ENCODE assay signal across 35 cellular contexts in genomic region chr13:94726425-94726824, GRCh38. TPM values are rescaled to one million over a fixed set of nuclear protein-coding genes. Genes with fewer than 3 reads are reported as not detected.
"Had no signal": no experiment of that assay in that cellular context is flagged by ENCODE, and none has a peak within 500 bp of the region (broad histone marks: within the 10 kb centered on the region; RNA-seq: fewer than 3 reads in every experiment).

No MANE protein-coding gene starts in this region.

- H3K9ac ChIP-seq: neural progenitor cell, parathyroid adenoma had no signal

- H2AFZ ChIP-seq: neural progenitor cell, parathyroid adenoma had no signal

- H3K36me3 Mint-ChIP-seq: natural killer cell; neural progenitor cell; stimulated activated naive B cell treated with anti-CD40 and anti-IgM and Interleukin-4, amounts not matched to agents 10 μg/mL and 1 μg/mL and 100 μg/mL, for 72 hours had no signal

- H3K4me3 ChIP-seq: neural progenitor cell, ovary, psoas muscle, skin epidermis, smooth muscle cell, spleen, stomach, thoracic aorta, thyroid gland, tibial nerve, upper lobe of left lung, vagina had no signal

- H3K9me3 ChIP-seq: psoas muscle, thoracic aorta, thyroid gland, vagina had no signal

- DNase-seq: naive thymus-derived CD4-positive, alpha-beta T cell; natural killer cell; occipital lobe; ovary; posterior cingulate gyrus; psoas muscle; right cardiac atrium; spleen; stimulated activated CD4-positive, alpha-beta T cell treated with anti-CD3 and anti-CD28 coated beads, Interleukin-12 subunit alpha, Interleukin-12 subunit beta, amount 100 ng/mL, for 4 hours; stimulated activated CD4-positive, alpha-beta T cell treated with anti-CD3 and anti-CD28 coated beads, Interleukin-1b, Interleukin-23, amount 100 ng/mL, for 48 hours; stimulated activated CD4-positive, alpha-beta T cell treated with anti-CD3 and anti-CD28 coated beads, Interleukin-4, amount 100 ng/mL, for 1 hour; stimulated activated CD4-positive, alpha-beta T cell treated with anti-CD3 and anti-CD28 coated beads, Interleukin-4, amount 100 ng/mL, for 4 hours; stimulated activated CD8-positive, alpha-beta memory T cell treated with anti-CD3 and anti-CD28 coated beads, Interleukin-4, amount 100 ng/mL, for 48 hours; stimulated activated naive B cell treated with anti-CD40 and anti-IgM and Interleukin-4, amounts not matched to agents 10 μg/mL and 1 μg/mL and 100 μg/mL, for 72 hours; stimulated activated naive CD4-positive, alpha-beta T cell treated with Interleukin-2 at 50 U/mL for 16 hours; stomach; thyroid gland; trophoblast cell; upper lobe of left lung had no signal

- H3K27ac ChIP-seq: neural progenitor cell, ovary, parathyroid adenoma, psoas muscle, skin epidermis, spleen, stomach, thoracic aorta, thyroid gland, tibial nerve, upper lobe of left lung, vagina had no signal

- FAIRE-seq: urothelium cell line had no signal

- ATAC-seq: naive thymus-derived CD4-positive, alpha-beta T cell; natural killer cell; psoas muscle; right cardiac atrium; sciatic nerve; stimulated activated naive B cell treated with anti-CD40 and anti-IgM and Interleukin-4, amounts not matched to agents 10 μg/mL and 1 μg/mL and 100 μg/mL, for 72 hours had no signal

- H3K4me2 ChIP-seq: neural progenitor cell, smooth muscle cell had no signal

- H3K4me1 ChIP-seq: parathyroid adenoma, psoas muscle, spleen, thyroid gland, tibial nerve, upper lobe of left lung, vagina had no signal

- H3K27me3 Mint-ChIP-seq: progenitor cell of endocrine pancreas had no signal

- H3K4me1 Mint-ChIP-seq: naive thymus-derived CD4-positive, alpha-beta T cell; natural killer cell; nephron; stimulated activated naive B cell treated with anti-CD40 and anti-IgM and Interleukin-4, amounts not matched to agents 10 μg/mL and 1 μg/mL and 100 μg/mL, for 72 hours had no signal

- H3K27me3 ChIP-seq: neural progenitor cell, ovary, thyroid gland, tibial nerve, upper lobe of left lung, vagina had no signal

- H3K27ac Mint-ChIP-seq: naive thymus-derived CD4-positive, alpha-beta T cell; natural killer cell; nephron; neural progenitor cell; progenitor cell of endocrine pancreas; stimulated activated naive B cell treated with anti-CD40 and anti-IgM and Interleukin-4, amounts not matched to agents 10 μg/mL and 1 μg/mL and 100 μg/mL, for 72 hours; stimulated activated naive CD8-positive, alpha-beta T cell treated with anti-CD3 and anti-CD28 coated beads, Interleukin-15, Interleukin-2, amounts not matched to agents 100 ng/mL and 50 ng/mL, for 24 hours had no signal

- H3K36me3 ChIP-seq: neural progenitor cell, ovary, spleen, stomach, thoracic aorta, thyroid gland, tibial nerve, upper lobe of left lung, vagina had no signal

- H3K79me2 ChIP-seq: parathyroid adenoma had no signal

- H3K4me3 Mint-ChIP-seq: naive thymus-derived CD4-positive, alpha-beta T cell; natural killer cell; nephron; neural progenitor cell; stimulated activated naive B cell treated with anti-CD40 and anti-IgM and Interleukin-4, amounts not matched to agents 10 μg/mL and 1 μg/mL and 100 μg/mL, for 72 hours; stimulated activated naive CD8-positive, alpha-beta T cell treated with anti-CD3 and anti-CD28 coated beads, Interleukin-15, Interleukin-2, amounts not matched to agents 100 ng/mL and 50 ng/mL, for 24 hours had no signal

RNA-seq across cellular contexts. Expression of gene SOX21, which starts 14.1 kb away (rescaled TPM):
- total RNA-seq: naive thymus-derived CD4-positive, alpha-beta T cell; natural killer cell; osteoblast; ovary; psoas muscle; renal cortical epithelial cell; right cardiac atrium; sciatic nerve; smooth muscle cell; spleen; subcutaneous adipose tissue; tibial nerve; ureter had no signal
- polyA plus RNA-seq: naive thymus-derived CD4-positive, alpha-beta T cell; psoas muscle; right cardiac atrium; smooth muscle cell; spleen had no signal
